In genomic region chr16:29995330-29995910, GRCh38 we compare ENCODE assay signal across 9 cellular contexts. TPM values are rescaled to one million over a fixed set of nuclear protein-coding genes. Genes with fewer than 3 reads are reported as not detected.
DNase-seq lines count a peak whose midpoint lies in the region; ATAC-seq, FAIRE-seq and TF ChIP-seq lines count a peak whose summit lies in the region.
"Had no signal": no experiment of that assay in that cellular context is flagged by ENCODE, and none has a peak within 500 bp of the region (broad histone marks: within the 10 kb centered on the region; RNA-seq: fewer than 3 reads in every experiment).

A gene with protein sequence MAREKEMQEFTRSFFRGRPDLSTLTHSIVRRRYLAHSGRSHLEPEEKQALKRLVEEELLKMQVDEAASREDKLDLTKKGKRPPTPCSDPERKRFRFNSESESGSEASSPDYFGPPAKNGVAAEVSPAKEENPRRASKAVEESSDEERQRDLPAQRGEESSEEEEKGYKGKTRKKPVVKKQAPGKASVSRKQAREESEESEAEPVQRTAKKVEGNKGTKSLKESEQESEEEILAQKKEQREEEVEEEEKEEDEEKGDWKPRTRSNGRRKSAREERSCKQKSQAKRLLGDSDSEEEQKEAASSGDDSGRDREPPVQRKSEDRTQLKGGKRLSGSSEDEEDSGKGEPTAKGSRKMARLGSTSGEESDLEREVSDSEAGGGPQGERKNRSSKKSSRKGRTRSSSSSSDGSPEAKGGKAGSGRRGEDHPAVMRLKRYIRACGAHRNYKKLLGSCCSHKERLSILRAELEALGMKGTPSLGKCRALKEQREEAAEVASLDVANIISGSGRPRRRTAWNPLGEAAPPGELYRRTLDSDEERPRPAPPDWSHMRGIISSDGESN (minus strand): TSS chr16:29995617. CDS start chr16:29995605, 12 bp downstream.

- peak within 1 kb of the TSS; percentile 80 for H3K4me3 ChIP-seq in BLaER1
- peak within 1 kb of the TSS; percentile 92 to 95 (median 94) for H3K4me3 ChIP-seq in HepG2 (replicated peaks in 1 of 3; ENCODE audit: insufficient read depth in 1 of 3, low read depth in 2 of 3, low read length in 3 of 3)

- FAIRE-seq in HepG2 (lab: Jason Lieb, UNC): no peak
- FAIRE-seq: colon had no signal

- in situ Hi-C loops in HepG2 (cut with HindIII; ENCODE audit: extremely low pct_ligation_motif_present, low pct_unique_long_range_greater_than_20kb): no loop called here

- peak within 1 kb of the TSS; percentile 84 for H2AFZ ChIP-seq in HepG2 (ENCODE audit: low read length)

- peak in 1 of 2 experiments; percentile 52; a peak in 2 of 4 replicates for TF ChIP-seq POLR2A in HepG2 (IDR thresholded peaks at IDR 0.05; ENCODE audit: insufficient read depth in 1 of 2, low read depth in 2 of 2, low read length in 2 of 2)

- no peak for TF ChIP-seq RAD21 in HepG2 (CRISPR knock-in tag; IDR thresholded peaks at IDR 0.05)

- H3K9ac ChIP-seq in BLaER1 (peak within 1 kb of the TSS; percentile 98), HepG2 (ENCODE audit: insufficient read depth, low read depth, low read length) (peak within 1 kb of the TSS; percentile 85)

- BruUV-seq in HepG2 (replicated peaks; lab: Mats Ljungman, UMichigan): TSS peak; percentile 80

- CTCF ChIA-PET in HepG2 (lab: Yijun Ruan, JAX; ENCODE audit: low intra/inter-chr PET ratio, low total read pairs): no interaction called here

- H3K9me3 ChIP-seq in BLaER1: no peaks in the 10 kb centered on the region
- no peaks in the 10 kb centered on the region for H3K9me3 ChIP-seq in HepG2 (ENCODE audit: low read length)

- H3K4me1 ChIP-seq in BLaER1: peaks cover 62% of the 10 kb centered on the region
- peaks cover 24% of the 10 kb centered on the region for H3K4me1 ChIP-seq in HepG2 (ENCODE audit: insufficient read depth, low read length)

- H3K4me2 ChIP-seq in BLaER1 (peak within 1 kb of the TSS; percentile 91), HepG2 (ENCODE audit: low read depth, low read length) (peak within 1 kb of the TSS; percentile 96)

- WGBS in HepG2 (ENCODE audit: low lambda C conversion rate): 22% methylated on average over 49 of the region's 53 CpGs

- DNase-seq in NCI-H526 (lab: John Stamatoyannopoulos, UW): peak; percentile 76 to 89
- DNase-seq in activated CD4-positive, alpha-beta T cell treated with anti-CD3 and anti-CD28 coated beads, Interleukin-2, amount 50 U/mL, for 1 hour: peak; percentile 81
- peak; percentile 36 for DNase-seq in cortex of kidney (lab: John Stamatoyannopoulos, UW)
- peak; percentile 66 for DNase-seq in HepG2 (ENCODE audit: low spot score)
- DNase-seq in stimulated activated CD4-positive, alpha-beta T cell treated with anti-CD3 and anti-CD28 coated beads, Interleukin-4, amount 100 ng/mL, for 1 hour: peak; percentile 85

- H4K20me1 ChIP-seq in BLaER1: peaks cover 14% of the 10 kb centered on the region
- no peaks in the 10 kb centered on the region for H4K20me1 ChIP-seq in HepG2 (ENCODE audit: insufficient read depth, low read length)

- ATAC-seq in GM19324 (IDR thresholded peaks at IDR 0.05; ENCODE audit: low FRiP score, unreplicated experiment): peak; percentile 66
- peak; percentile 38 for ATAC-seq in HG03520 (IDR thresholded peaks at IDR 0.05; ENCODE audit: unreplicated experiment)
- ATAC-seq in HepG2: peak; percentile 50

- POLR2A ChIA-PET in HepG2 (lab: Yijun Ruan, JAX): interaction anchor here (0.8 to 2.4 kb wide), 5 partner anchors 22 to 96 kb away, joined by 3 to 16 read pairs (median 3); partner anchors contain the start of genes ALDOA, SEZ6L2, TAOK2 and TMEM219

- peaks cover 47% of the 10 kb centered on the region for H3K36me3 ChIP-seq in BLaER1
- H3K36me3 ChIP-seq in HepG2 (replicated peaks in 1 of 2; ENCODE audit: control insufficient read depth in 1 of 2, insufficient read depth in 2 of 2, low read length in 2 of 2): peaks cover 12 to 26% of the 10 kb centered on the region in 2 experiments

- H3K27me3 ChIP-seq in BLaER1: no peaks in the 10 kb centered on the region
- peaks cover 0 to 5% of the 10 kb centered on the region in 2 experiments; a peak in 1 of 5 replicates for H3K27me3 ChIP-seq in HepG2 (ENCODE audit: control insufficient read depth in 1 of 2, insufficient read depth in 2 of 2, low read length in 2 of 2)

- peaks cover 9% of the 10 kb centered on the region for H3K79me2 ChIP-seq in HepG2 (ENCODE audit: insufficient read depth, low read length)

- TF ChIP-seq CTCF in HepG2 (CRISPR knock-in tag; IDR thresholded peaks at IDR 0.05): no peak

- H3K27ac ChIP-seq in BLaER1 (peak within 1 kb of the TSS; percentile 99), HepG2 (ENCODE audit: extremely low read length, insufficient read depth, low read length) (peak within 1 kb of the TSS; percentile 87)

- TF ChIP-seq EP300 in HepG2 (IDR thresholded peaks at IDR 0.05; ENCODE audit: low read depth in 2 of 2, low read length in 2 of 2): no peak
- TF ChIP-seq EP300 in HepG2 (CRISPR knock-in tag; IDR thresholded peaks at IDR 0.05; ENCODE audit: borderline replicate concordance): no peak; the same call in 1 of the 2 replicates

- intact Hi-C loops in HepG2 (cut with micrococcal nuclease; ENCODE audit: unreplicated experiment): loop anchor here (5.0 kb wide), 1 partner anchor 33 kb away; the partner anchor contains the start of gene TMEM219

TF ChIP-seq in HepG2, 621 proteins besides CTCF, POLR2A, EP300 and RAD21 (continues in another document):
- TF ChIP-seq ATF3 (CRISPR knock-in tag; IDR thresholded peaks at IDR 0.05): no peak
- TF ChIP-seq ZNF317 (CRISPR knock-in tag; IDR thresholded peaks at IDR 0.05): no peak
- TF ChIP-seq RFXAP (CRISPR knock-in tag; IDR thresholded peaks at IDR 0.05; ENCODE audit: borderline replicate concordance): peak; percentile 82; the same call in 1 of the 2 replicates
- peak; percentile 97 for TF ChIP-seq NKX3-1 (CRISPR knock-in tag; IDR thresholded peaks at IDR 0.05)
- peak; percentile 53; the same call in 1 of the 2 replicates for TF ChIP-seq ZNF891 (CRISPR knock-in tag; IDR thresholded peaks at IDR 0.05)
- peak; percentile 80; the same call in 1 of the 2 replicates for TF ChIP-seq ZSCAN12 (CRISPR knock-in tag; IDR thresholded peaks at IDR 0.05)
- TF ChIP-seq NFATC3 (CRISPR knock-in tag; IDR thresholded peaks at IDR 0.05): no peak
- TF ChIP-seq TSC22D2 (CRISPR knock-in tag; IDR thresholded peaks at IDR 0.05; ENCODE audit: borderline replicate concordance): peak; percentile 26; the same call in 1 of the 2 replicates
- TF ChIP-seq, protein P1, sequence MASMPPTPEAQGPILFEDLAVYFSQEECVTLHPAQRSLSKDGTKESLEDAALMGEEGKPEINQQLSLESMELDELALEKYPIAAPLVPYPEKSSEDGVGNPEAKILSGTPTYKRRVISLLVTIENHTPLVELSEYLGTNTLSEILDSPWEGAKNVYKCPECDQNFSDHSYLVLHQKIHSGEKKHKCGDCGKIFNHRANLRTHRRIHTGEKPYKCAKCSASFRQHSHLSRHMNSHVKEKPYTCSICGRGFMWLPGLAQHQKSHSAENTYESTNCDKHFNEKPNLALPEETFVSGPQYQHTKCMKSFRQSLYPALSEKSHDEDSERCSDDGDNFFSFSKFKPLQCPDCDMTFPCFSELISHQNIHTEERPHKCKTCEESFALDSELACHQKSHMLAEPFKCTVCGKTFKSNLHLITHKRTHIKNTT (CRISPR knock-in tag; IDR thresholded peaks at IDR 0.05): no peak
- peak; percentile 29; the same call in 1 of the 2 replicates for TF ChIP-seq SIN3A (IDR thresholded peaks at IDR 0.05; ENCODE audit: borderline replicate concordance, low read depth, low read length)
- TF ChIP-seq, protein P2, sequence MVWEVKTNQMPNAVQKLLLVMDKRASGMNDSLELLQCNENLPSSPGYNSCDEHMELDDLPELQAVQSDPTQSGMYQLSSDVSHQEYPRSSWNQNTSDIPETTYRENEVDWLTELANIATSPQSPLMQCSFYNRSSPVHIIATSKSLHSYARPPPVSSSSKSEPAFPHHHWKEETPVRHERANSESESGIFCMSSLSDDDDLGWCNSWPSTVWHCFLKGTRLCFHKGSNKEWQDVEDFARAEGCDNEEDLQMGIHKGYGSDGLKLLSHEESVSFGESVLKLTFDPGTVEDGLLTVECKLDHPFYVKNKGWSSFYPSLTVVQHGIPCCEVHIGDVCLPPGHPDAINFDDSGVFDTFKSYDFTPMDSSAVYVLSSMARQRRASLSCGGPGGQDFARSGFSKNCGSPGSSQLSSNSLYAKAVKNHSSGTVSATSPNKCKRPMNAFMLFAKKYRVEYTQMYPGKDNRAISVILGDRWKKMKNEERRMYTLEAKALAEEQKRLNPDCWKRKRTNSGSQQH (CRISPR knock-in tag; IDR thresholded peaks at IDR 0.05; ENCODE audit: low read depth): no peak; the same call in 1 of the 2 replicates
- TF ChIP-seq NFE2 (CRISPR knock-in tag; IDR thresholded peaks at IDR 0.05): no peak
- TF ChIP-seq ZFP37 (CRISPR knock-in tag; IDR thresholded peaks at IDR 0.05; ENCODE audit: borderline replicate concordance): peak; percentile 58; the same call in 1 of the 2 replicates

RNA-seq across cellular contexts. Expression of the gene that starts here (rescaled TPM):
- total RNA-seq in HepG2 (2016; rRNA removed; fragmentation: Illumina TruSeq; extraction: Trizol): 17.2 and 17.3 TPM in 2 replicates
- 14.2 TPM in 2 replicates for total RNA-seq in HepG2 (2016; cell fraction: cytosol; rRNA removed; fragmentation: Illumina TruSeq; extraction: Trizol; ENCODE audit: low read depth)
- total RNA-seq in HepG2 (2016; cell fraction: insoluble cytoplasmic fraction; rRNA removed; fragmentation: Illumina TruSeq; extraction: Trizol): 15.1 and 16.3 TPM in 2 replicates
- total RNA-seq in HepG2 (2016; cell fraction: membrane; rRNA removed; fragmentation: Illumina TruSeq; extraction: Trizol): 19.3 and 23.7 TPM in 2 replicates
- total RNA-seq in HepG2 (2016; cell fraction: nucleus; rRNA removed; fragmentation: Illumina TruSeq; extraction: Trizol): 8.3 and 10.3 TPM in 2 replicates
- polyA plus RNA-seq in HepG2 (2011; rRNA removed): 12.6 and 16.3 TPM in 2 replicates
- polyA plus RNA-seq in HepG2 (2011; cell fraction: cytosol; rRNA removed): 12.2 and 16.8 TPM in 2 replicates
- 12.7 and 15.6 TPM in 2 replicates for polyA plus RNA-seq in HepG2 (2011; cell fraction: nucleus; rRNA removed)
- polyA plus RNA-seq in HepG2 (2012): 8.7 and 10.3 TPM in 2 replicates
- 11.5 and 15.7 TPM in 2 replicates for polyA plus RNA-seq in HepG2 (2016; cell fraction: cytosol; fragmentation: Illumina TruSeq; extraction: Trizol; ENCODE audit: low read depth)
- 23.3 and 25.6 TPM in 2 replicates for polyA plus RNA-seq in HepG2 (2016; cell fraction: insoluble cytoplasmic fraction; fragmentation: Illumina TruSeq; extraction: Trizol; ENCODE audit: low read depth)
- 18.8 and 21.7 TPM in 2 replicates for polyA plus RNA-seq in HepG2 (2016; cell fraction: membrane; fragmentation: Illumina TruSeq; extraction: Trizol; ENCODE audit: low read depth)
- 21.5 and 22.8 TPM in 2 replicates for polyA plus RNA-seq in HepG2 (2016; cell fraction: nucleus; fragmentation: Illumina TruSeq; extraction: Trizol; ENCODE audit: insufficient read depth, low read depth)
- polyA minus RNA-seq in HepG2 (2011; rRNA and poly(A)+ RNA removed; ENCODE audit: low replicate concordance): 7.0 and 15.9 TPM in 2 replicates
- 3.3 and 7.2 TPM in 2 replicates for polyA minus RNA-seq in HepG2 (2011; cell fraction: cytosol; rRNA and poly(A)+ RNA removed)
- polyA minus RNA-seq in HepG2 (2011; cell fraction: nucleus; rRNA and poly(A)+ RNA removed): 8.4 and 11.6 TPM in 2 replicates

Comparison
In these comparisons a context has a peak if more than half of its experiments do, and no peak if none do; other contexts are left out.
1. Peak in every context shown above with its lines: DNase-seq, ATAC-seq, H3K4me3 ChIP-seq and H3K27ac ChIP-seq.